8 cellular contexts compared by ENCODE assay signal in genomic region chr4:185839204-185839712, GRCh38. TPM values are rescaled to one million over a fixed set of nuclear protein-coding genes. Genes with fewer than 3 reads are reported as not detected.
DNase-seq lines count a peak whose midpoint lies in the region; ATAC-seq and TF ChIP-seq lines count a peak whose summit lies in the region.

No MANE protein-coding gene starts in this region.

- ATAC-seq in lower lobe of right lung (peak; percentile 34 to 66), HG03442 (IDR thresholded peaks at IDR 0.05; ENCODE audit: unreplicated experiment) (no peak), GM21723 (IDR thresholded peaks at IDR 0.05; ENCODE audit: unreplicated experiment) (no peak)

- no peak for TF ChIP-seq CTCF in lower lobe of right lung (IDR thresholded peaks at IDR 0.05)

- intact Hi-C loops in lower lobe of right lung (cut with DNase I): no loop called here

- H3K4me1 ChIP-seq in lower lobe of right lung: peaks cover 30% of the 10 kb centered on the region

- no peaks in the 10 kb centered on the region for H3K36me3 ChIP-seq in lower lobe of right lung

- peak; percentile 3 for DNase-seq in NCI-H82 (lab: John Stamatoyannopoulos, UW)
- no peak for DNase-seq in NCI-H82 treated with DMSO at 0.1 percent for 48 hours (lab: John Stamatoyannopoulos, UW; ENCODE audit: unreplicated experiment)
- peak; percentile 94 for DNase-seq in dedifferentiated amniotic fluid mesenchymal stem cell (ENCODE audit: extremely low spot score)
- no peak for DNase-seq in lower lobe of right lung
- DNase-seq in NCI-H69 (lab: John Stamatoyannopoulos, UW): no peak
- DNase-seq in KG1 (lab: John Stamatoyannopoulos, UW): no peak

- no peak overlapping the region for H3K4me3 ChIP-seq in lower lobe of right lung

- H3K9me3 ChIP-seq in lower lobe of right lung: no peaks in the 10 kb centered on the region

- H3K27ac ChIP-seq in lower lobe of right lung: peak overlapping the region; percentile 15

- H3K27me3 ChIP-seq in lower lobe of right lung (ENCODE audit: low read depth): no peaks in the 10 kb centered on the region

RNA-seq across cellular contexts. Expression of gene SORBS2, which starts 27.3 kb away (rescaled TPM):
- 49.3 TPM for total RNA-seq in lower lobe of right lung

Comparison
In these comparisons a context has a peak if more than half of its experiments do, and no peak if none do; other contexts are left out.
1. DNase-seq: peak in NCI-H82 (single experiment) and dedifferentiated amniotic fluid mesenchymal stem cell (single experiment); none in NCI-H82 treated with DMSO at 0.1 percent for 48 hours (single experiment), lower lobe of right lung (single experiment), NCI-H69 (single experiment) and KG1 (single experiment).
2. ATAC-seq: peak in lower lobe of right lung (2 of 2); none in HG03442 (single experiment) and GM21723 (single experiment).